In the genomic region with DNA sequence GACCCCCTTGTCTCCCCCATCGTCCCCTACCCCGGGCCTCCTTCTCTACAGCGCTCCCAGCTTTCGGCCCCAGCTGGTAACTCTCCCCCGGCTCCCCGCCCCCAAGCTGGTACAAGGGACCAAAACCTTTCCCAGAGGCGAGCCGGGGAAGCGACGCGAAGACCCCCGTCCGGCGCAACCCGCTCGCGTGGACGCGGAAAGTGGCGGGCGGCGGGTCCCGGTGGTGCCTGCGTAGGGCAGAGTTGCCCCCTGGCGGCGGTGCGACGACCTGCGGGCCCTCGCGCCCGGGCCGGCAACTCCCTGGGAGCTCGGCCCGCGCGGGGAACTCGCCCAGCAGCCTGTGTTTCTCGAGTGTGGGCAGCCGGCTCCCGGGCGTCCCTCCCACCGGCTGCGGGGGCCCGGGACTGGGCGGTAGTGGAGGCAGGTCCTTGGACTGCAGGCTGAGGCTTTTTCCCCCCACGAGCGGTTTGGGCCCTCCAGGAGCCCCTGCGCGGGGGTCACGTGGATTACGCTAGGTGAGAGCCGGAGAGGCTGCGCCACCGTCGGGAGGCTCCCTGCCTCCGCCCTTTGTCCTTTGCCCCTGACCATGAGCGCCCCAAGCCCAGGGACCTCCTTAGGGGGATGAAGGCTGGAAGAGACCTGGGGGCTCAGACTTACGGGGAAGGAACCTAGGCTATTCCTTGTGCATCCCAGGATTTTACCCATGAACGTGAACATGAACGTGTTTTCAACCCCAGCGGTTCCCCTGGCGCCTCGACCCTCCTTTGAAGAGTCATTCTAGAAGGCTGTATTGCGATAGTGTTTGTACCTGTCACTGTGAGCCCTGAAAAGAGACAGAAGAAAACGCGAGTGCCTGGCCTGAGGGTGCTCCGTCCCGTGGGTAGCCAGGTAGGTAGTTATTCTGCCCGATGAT, we compare ENCODE assay signal across 8 cellular contexts. TPM values are rescaled to one million over a fixed set of nuclear protein-coding genes. Genes with fewer than 3 reads are reported as not detected.
DNase-seq lines count a peak whose midpoint lies in the region; ATAC-seq and TF ChIP-seq lines count a peak whose summit lies in the region.

No MANE protein-coding gene starts in this region.

- peak; percentile 77 for DNase-seq in Daoy (ENCODE audit: low read depth)
- DNase-seq in activated CD4-positive, alpha-beta T cell treated with anti-CD3 and anti-CD28 coated beads for 24 hours (ENCODE audit: low read depth in 2 of 2) = peak; percentile 49 to 62
- DNase-seq in coronary artery (ENCODE audit: low spot score) = no peak
- peak; percentile 34 for DNase-seq in medulla oblongata (ENCODE audit: extremely low spot score)
- peak; percentile 83 for DNase-seq in stimulated activated CD8-positive, alpha-beta memory T cell treated with anti-CD3 and anti-CD28 coated beads, Interleukin-4, amount 100 ng/mL, for 48 hours

- peak; percentile 59 for TF ChIP-seq CTCF in coronary artery (IDR thresholded peaks at IDR 0.05)

- TF ChIP-seq RAD21 in Ishikawa (IDR thresholded peaks at IDR 0.05; ENCODE audit: low read depth) = peak; percentile 74; the same call in 1 of the 2 replicates

- peak overlapping the region; percentile 45 for H3K4me3 ChIP-seq in coronary artery

- no peak overlapping the region for H3K27ac ChIP-seq in coronary artery

- ATAC-seq in HG02884 (IDR thresholded peaks at IDR 0.05; ENCODE audit: unreplicated experiment) (no peak), HG03521 (IDR thresholded peaks at IDR 0.05; ENCODE audit: unreplicated experiment) (no peak)

- no peak for TF ChIP-seq EP300 in Ishikawa (IDR thresholded peaks at IDR 0.05; ENCODE audit: borderline replicate concordance)

TF ChIP-seq in Ishikawa, 13 proteins besides CTCF, POLR2A, EP300 and RAD21:
- TF ChIP-seq YY1 (IDR thresholded peaks at IDR 0.05; ENCODE audit: low read depth) = no peak
- TF ChIP-seq ZBTB7A (IDR thresholded peaks at IDR 0.05; ENCODE audit: low read depth) = peak; percentile 66; the same call in 1 of the 2 replicates

RNA-seq across cellular contexts. Expression of gene FOXD1, which starts 2.9 kb away (rescaled TPM):
- total RNA-seq in Daoy (2014; rRNA removed; shearing (Covaris generic)) = 21.9 and 62.3 TPM in 2 replicates

RNA-seq across cellular contexts. Expression of gene BTF3, which starts 46.8 kb away (rescaled TPM):
- 680 and 912 TPM in 2 replicates for total RNA-seq in Daoy (2014; rRNA removed; shearing (Covaris generic))
